In the genomic region with DNA sequence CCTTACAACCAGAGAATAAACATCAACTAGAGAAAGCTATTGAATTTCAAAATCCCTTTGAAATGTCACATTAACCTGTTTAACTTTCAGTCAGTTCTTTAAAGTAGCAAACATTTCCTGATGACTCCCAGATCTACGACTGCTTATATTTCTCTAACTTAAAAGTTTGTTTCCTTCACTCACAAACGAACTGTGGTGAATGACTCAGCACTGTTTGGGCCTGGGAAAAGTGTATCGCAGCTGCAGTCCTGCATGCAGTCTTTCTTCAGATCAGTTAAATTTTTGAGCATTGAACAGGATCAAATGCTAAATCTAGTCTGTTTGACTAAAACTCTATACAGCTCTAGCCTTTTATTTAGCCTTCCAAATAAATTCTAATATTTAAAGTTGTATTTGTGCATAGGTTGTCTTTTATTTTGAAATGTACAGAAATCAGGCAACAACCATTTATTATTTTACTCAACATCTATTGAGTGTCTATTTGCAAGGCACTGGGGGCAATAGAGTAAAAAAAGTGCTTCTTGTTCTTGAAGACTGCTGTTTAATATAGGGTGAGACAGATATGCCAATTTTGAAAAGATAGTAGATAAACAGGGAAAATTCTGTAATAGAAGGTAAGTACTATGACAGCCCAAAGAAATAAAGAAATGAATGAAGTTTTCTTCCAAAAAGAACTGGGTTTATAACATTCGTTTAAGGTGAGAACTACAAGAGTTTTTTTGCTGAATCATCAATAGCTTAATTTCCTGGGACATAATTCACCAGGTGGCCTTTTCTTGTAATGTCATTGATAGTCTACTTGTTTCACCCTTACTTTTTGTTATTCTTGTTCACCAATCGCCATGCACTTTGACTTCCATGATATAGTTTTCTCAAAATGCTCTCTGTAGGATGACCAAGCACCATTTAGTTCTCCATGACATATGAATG, we compare ENCODE assay signal across 1 cellular context.
TF ChIP-seq lines count a peak whose summit lies in the region.

No MANE protein-coding gene starts in this region.

TF ChIP-seq in K562, 482 proteins besides CTCF, POLR2A, EP300 and RAD21 (continued from another document):
- TF ChIP-seq ZNF592 (IDR thresholded peaks at IDR 0.05) (0 out of 2 replicates have a peak, but pooled peaks have one; percentile 29), ZNF444 (CRISPR knock-in tag; IDR thresholded peaks at IDR 0.05) (no peak), MTF1 (CRISPR knock-in tag; IDR thresholded peaks at IDR 0.05; ENCODE audit: borderline replicate concordance) (no peak), ARID2 (IDR thresholded peaks at IDR 0.05) (no peak), SAFB (IDR thresholded peaks at IDR 0.05; ENCODE audit: borderline replicate concordance, low read depth, low read length) (no peak), NR2F6 (CRISPR knock-in tag; IDR thresholded peaks at IDR 0.05) (no peak), DNMT1 (IDR thresholded peaks at IDR 0.05) (no peak), CEBPB (tag; IDR thresholded peaks at IDR 0.05) (no peak), MAFG (tag; conservative IDR thresholded peaks at IDR 0.05) (peak; percentile 89), TCF7L2 (IDR thresholded peaks at IDR 0.05; ENCODE audit: low read depth, low read length) (no peak), ZNF140 (CRISPR knock-in tag; IDR thresholded peaks at IDR 0.05) (no peak), ATF3 (IDR thresholded peaks at IDR 0.05) (peak; percentile 26; the same call in 1 of the 2 replicates), ATF3 (CRISPR knock-in tag; conservative IDR thresholded peaks at IDR 0.05) (no peak), NELFE (IDR thresholded peaks at IDR 0.05; ENCODE audit: insufficient read depth, insufficient read length) (no peak), MAFF (IDR thresholded peaks at IDR 0.05; ENCODE audit: low read length) (peak; percentile 95), ETV1 (tag; conservative IDR thresholded peaks at IDR 0.05; ENCODE audit: low read depth) (no peak), MIER1 (IDR thresholded peaks at IDR 0.05; ENCODE audit: low read depth) (no peak), CHAMP1 (IDR thresholded peaks at IDR 0.05) (no peak; the same call in 1 of the 2 replicates), BHLHE40 (IDR thresholded peaks at IDR 0.05; ENCODE audit: low read length) (no peak), NFE2L1 (tag; IDR thresholded peaks at IDR 0.05; ENCODE audit: borderline replicate concordance, low read depth) (peak; percentile 92), SMARCA4 (IDR thresholded peaks at IDR 0.05) (peak; percentile 68), AFF4 (CRISPR knock-in tag; IDR thresholded peaks at IDR 0.05) (no peak), CBFA2T3 (IDR thresholded peaks at IDR 0.05) (no peak; the same call in 1 of the 2 replicates), FOSL1 (tag; conservative IDR thresholded peaks at IDR 0.05) (no peak), CBX3 (IDR thresholded peaks at IDR 0.05; ENCODE audit: borderline replicate concordance in 1 of 2, low read length in 2 of 2) (peak in 1 of 2 experiments; percentile 39; a peak in 1 of 3 replicates), HNRNPUL1 (IDR thresholded peaks at IDR 0.05; ENCODE audit: low read length) (no peak), HDAC8 (tag; IDR thresholded peaks at IDR 0.05) (no peak), FOXJ2 (tag; IDR thresholded peaks at IDR 0.05) (peak; percentile 63; the same call in 1 of the 2 replicates), ZNF431 (CRISPR knock-in tag; IDR thresholded peaks at IDR 0.05) (no peak), ZNF316 (IDR thresholded peaks at IDR 0.05) (peak; percentile 97)
- TF ChIP-seq, protein P1, sequence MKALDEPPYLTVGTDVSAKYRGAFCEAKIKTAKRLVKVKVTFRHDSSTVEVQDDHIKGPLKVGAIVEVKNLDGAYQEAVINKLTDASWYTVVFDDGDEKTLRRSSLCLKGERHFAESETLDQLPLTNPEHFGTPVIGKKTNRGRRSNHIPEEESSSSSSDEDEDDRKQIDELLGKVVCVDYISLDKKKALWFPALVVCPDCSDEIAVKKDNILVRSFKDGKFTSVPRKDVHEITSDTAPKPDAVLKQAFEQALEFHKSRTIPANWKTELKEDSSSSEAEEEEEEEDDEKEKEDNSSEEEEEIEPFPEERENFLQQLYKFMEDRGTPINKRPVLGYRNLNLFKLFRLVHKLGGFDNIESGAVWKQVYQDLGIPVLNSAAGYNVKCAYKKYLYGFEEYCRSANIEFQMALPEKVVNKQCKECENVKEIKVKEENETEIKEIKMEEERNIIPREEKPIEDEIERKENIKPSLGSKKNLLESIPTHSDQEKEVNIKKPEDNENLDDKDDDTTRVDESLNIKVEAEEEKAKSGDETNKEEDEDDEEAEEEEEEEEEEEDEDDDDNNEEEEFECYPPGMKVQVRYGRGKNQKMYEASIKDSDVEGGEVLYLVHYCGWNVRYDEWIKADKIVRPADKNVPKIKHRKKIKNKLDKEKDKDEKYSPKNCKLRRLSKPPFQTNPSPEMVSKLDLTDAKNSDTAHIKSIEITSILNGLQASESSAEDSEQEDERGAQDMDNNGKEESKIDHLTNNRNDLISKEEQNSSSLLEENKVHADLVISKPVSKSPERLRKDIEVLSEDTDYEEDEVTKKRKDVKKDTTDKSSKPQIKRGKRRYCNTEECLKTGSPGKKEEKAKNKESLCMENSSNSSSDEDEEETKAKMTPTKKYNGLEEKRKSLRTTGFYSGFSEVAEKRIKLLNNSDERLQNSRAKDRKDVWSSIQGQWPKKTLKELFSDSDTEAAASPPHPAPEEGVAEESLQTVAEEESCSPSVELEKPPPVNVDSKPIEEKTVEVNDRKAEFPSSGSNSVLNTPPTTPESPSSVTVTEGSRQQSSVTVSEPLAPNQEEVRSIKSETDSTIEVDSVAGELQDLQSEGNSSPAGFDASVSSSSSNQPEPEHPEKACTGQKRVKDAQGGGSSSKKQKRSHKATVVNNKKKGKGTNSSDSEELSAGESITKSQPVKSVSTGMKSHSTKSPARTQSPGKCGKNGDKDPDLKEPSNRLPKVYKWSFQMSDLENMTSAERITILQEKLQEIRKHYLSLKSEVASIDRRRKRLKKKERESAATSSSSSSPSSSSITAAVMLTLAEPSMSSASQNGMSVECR (CRISPR knock-in tag; IDR thresholded peaks at IDR 0.05): no peak
- TF ChIP-seq, protein P2, sequence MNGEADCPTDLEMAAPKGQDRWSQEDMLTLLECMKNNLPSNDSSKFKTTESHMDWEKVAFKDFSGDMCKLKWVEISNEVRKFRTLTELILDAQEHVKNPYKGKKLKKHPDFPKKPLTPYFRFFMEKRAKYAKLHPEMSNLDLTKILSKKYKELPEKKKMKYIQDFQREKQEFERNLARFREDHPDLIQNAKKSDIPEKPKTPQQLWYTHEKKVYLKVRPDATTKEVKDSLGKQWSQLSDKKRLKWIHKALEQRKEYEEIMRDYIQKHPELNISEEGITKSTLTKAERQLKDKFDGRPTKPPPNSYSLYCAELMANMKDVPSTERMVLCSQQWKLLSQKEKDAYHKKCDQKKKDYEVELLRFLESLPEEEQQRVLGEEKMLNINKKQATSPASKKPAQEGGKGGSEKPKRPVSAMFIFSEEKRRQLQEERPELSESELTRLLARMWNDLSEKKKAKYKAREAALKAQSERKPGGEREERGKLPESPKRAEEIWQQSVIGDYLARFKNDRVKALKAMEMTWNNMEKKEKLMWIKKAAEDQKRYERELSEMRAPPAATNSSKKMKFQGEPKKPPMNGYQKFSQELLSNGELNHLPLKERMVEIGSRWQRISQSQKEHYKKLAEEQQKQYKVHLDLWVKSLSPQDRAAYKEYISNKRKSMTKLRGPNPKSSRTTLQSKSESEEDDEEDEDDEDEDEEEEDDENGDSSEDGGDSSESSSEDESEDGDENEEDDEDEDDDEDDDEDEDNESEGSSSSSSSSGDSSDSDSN (IDR thresholded peaks at IDR 0.05; ENCODE audit: borderline replicate concordance in 1 of 2, low read depth in 2 of 2, low read length in 2 of 2): no peak
